ENCODE assay signal across 33 cellular contexts in genomic region chr6:137678451-137678850, GRCh38.
DNase-seq lines count a peak whose midpoint lies in the region; ATAC-seq, FAIRE-seq and TF ChIP-seq lines count a peak whose summit lies in the region.
"Had no signal": no experiment of that assay in that cellular context is flagged by ENCODE, and none has a peak within 500 bp of the region (broad histone marks: within the 10 kb centered on the region; RNA-seq: fewer than 3 reads in every experiment).

No MANE protein-coding gene starts in this region.

- peaks cover 10% of the 10 kb centered on the region for H3K4me1 Mint-ChIP-seq in MCF 10A (ENCODE audit: insufficient read depth, unreplicated experiment)
- peaks cover 50% of the 10 kb centered on the region for H3K4me1 Mint-ChIP-seq in T-helper 2 cell treated with Interferon-gamma antibody and Interleukin-4, amounts not matched to agents 5 μg/mL and 100 μg/mL, for 36 hours (ENCODE audit: low read depth)
- H3K4me1 Mint-ChIP-seq: GM23338, nephron progenitor cell had no signal

- 44% methylated on average over 2 of the region's 2 CpGs for WGBS in mammary epithelial cell (ENCODE audit: low coverage, missing lambda C conversion rate)

- no peaks in the 10 kb centered on the region for H3K27me3 ChIP-seq in mammary epithelial cell (ENCODE audit: insufficient read depth, low read length)
- no peaks in the 10 kb centered on the region for H3K27me3 ChIP-seq in keratinocyte (ENCODE audit: control insufficient read depth, extremely low read depth, insufficient read depth, low read length)
- H3K27me3 ChIP-seq: esophagus muscularis mucosa, ovary, SJSA1, stomach, thyroid gland, vagina had no signal

- dilution Hi-C loops in mammary epithelial cell (cut with HindIII; ENCODE audit: low sequenced_read_pairs) = no loop called here
- dilution Hi-C loops in keratinocyte (cut with MboI; ENCODE audit: extremely low pct_ligation_motif_present, low sequenced_read_pairs) = no loop called here

- in situ Hi-C loops in mammary epithelial cell (cut with MboI; ENCODE audit: low sequenced_read_pairs in 2 of 2) = no loop called here

- no peaks in the 10 kb centered on the region for H3K4me1 ChIP-seq in mammary epithelial cell (ENCODE audit: insufficient read depth, low read length)
- no peaks in the 10 kb centered on the region for H3K4me1 ChIP-seq in keratinocyte (ENCODE audit: control insufficient read depth, extremely low read depth, insufficient read depth, low read length)
- H3K4me1 ChIP-seq: esophagus muscularis mucosa, stomach, thyroid gland, vagina had no signal

- no peak overlapping the region for H3K9ac ChIP-seq in mammary epithelial cell (ENCODE audit: insufficient read depth, low read length)
- H3K9ac ChIP-seq in keratinocyte (ENCODE audit: control insufficient read depth, extremely low read depth, insufficient read depth, low read length) = no peak overlapping the region
- H3K9ac ChIP-seq: KMS-11 had no signal

- H4K20me1 ChIP-seq in mammary epithelial cell (ENCODE audit: insufficient read depth, low read length) (no peaks in the 10 kb centered on the region), keratinocyte (ENCODE audit: control insufficient read depth, extremely low read depth, insufficient read depth, low read length) (no peaks in the 10 kb centered on the region)

- H3K4me2 ChIP-seq in mammary epithelial cell (ENCODE audit: insufficient read depth, low read depth, low read length) (peak overlapping the region; percentile 44), keratinocyte (ENCODE audit: control insufficient read depth, extremely low read depth, insufficient read depth, low read depth, low read length) (peak overlapping the region; percentile 5)
- H3K4me2 ChIP-seq: GM23338, KMS-11 had no signal

- no peaks in the 10 kb centered on the region for H3K9me3 ChIP-seq in mammary epithelial cell (replicated peaks; ENCODE audit: insufficient read depth, low read length)
- no peaks in the 10 kb centered on the region for H3K9me3 ChIP-seq in keratinocyte (ENCODE audit: control insufficient read depth, low read depth, low read length)
- H3K9me3 ChIP-seq: esophagus muscularis mucosa, mucosa of descending colon, ovary, SJSA1, stomach, thyroid gland, vagina had no signal

- DNase-seq in activated CD4-positive, CD25-positive, alpha-beta regulatory T cell (lab: John Stamatoyannopoulos, UW) = no peak
- DNase-seq in mammary epithelial cell (no peak), MCF 10A (ENCODE audit: unreplicated experiment) (no peak), keratinocyte (ENCODE audit: low read depth, low spot score) (no peak), dedifferentiated amniotic fluid mesenchymal stem cell (ENCODE audit: extremely low spot score) (no peak), Ammon's horn (ENCODE audit: low spot score) (no peak)
- peak; percentile 56 for DNase-seq in T-helper 2 cell treated with Interferon-gamma antibody and Interleukin-4, amounts not matched to agents 5 μg/mL and 100 μg/mL, for 36 hours (ENCODE audit: low spot score)
- DNase-seq: activated CD4-positive, CD25-positive, alpha-beta regulatory T cell treated with anti-CD3 and anti-CD28 coated beads, Interleukin-2, amount 50 U/mL, for 72 hours; activated naive CD8-positive, alpha-beta T cell treated with anti-CD3 and anti-CD28 coated beads, Interleukin-2, amount 10 ng/mL, durations not matched to agents 7 days and 5 days; CD4-positive, alpha-beta memory T cell; dermis blood vessel endothelial cell; foreskin melanocyte; HFFc6; mucosa of descending colon; NCI-H1417 treated with DMSO at 0.1 percent for 48 hours; NCI-H2081 treated with DMSO at 0.1 percent for 48 hours; NCI-H446; NCI-H774; nephron progenitor cell; ovary; RPMI8226; stomach; thyroid gland had no signal

- FAIRE-seq in keratinocyte (lab: Jason Lieb, UNC) = no peak
- FAIRE-seq: astrocyte, TTC549 had no signal

- intact Hi-C loops in mammary epithelial cell (cut with micrococcal nuclease) (no loop called here), MCF 10A (cut with micrococcal nuclease) (no loop called here)

- H2AFZ ChIP-seq in mammary epithelial cell (ENCODE audit: low read depth, low read length) = peak overlapping the region; percentile 41
- peak overlapping the region; percentile 22 for H2AFZ ChIP-seq in keratinocyte (ENCODE audit: control insufficient read depth, low read length)
- H2AFZ ChIP-seq: GM23338 had no signal

- H3K9me1 ChIP-seq in keratinocyte (ENCODE audit: control insufficient read depth, extremely low read depth, insufficient read depth, low read length) = no peaks in the 10 kb centered on the region

- H3K27ac Mint-ChIP-seq in MCF 10A (ENCODE audit: low read depth, unreplicated experiment) = no peak overlapping the region
- peak overlapping the region; percentile 69 for H3K27ac Mint-ChIP-seq in T-helper 2 cell treated with Interferon-gamma antibody and Interleukin-4, amounts not matched to agents 5 μg/mL and 100 μg/mL, for 36 hours
- H3K27ac Mint-ChIP-seq: activated naive CD8-positive, alpha-beta T cell treated with anti-CD3 and anti-CD28 coated beads, Interleukin-2, amount 10 ng/mL, durations not matched to agents 7 days and 5 days; GM23338; HFFc6; nephron progenitor cell had no signal

- POLR2A ChIA-PET in MCF 10A (lab: Yijun Ruan, JAX) = no interaction called here

- H3K36me3 ChIP-seq in mammary epithelial cell (ENCODE audit: insufficient read depth, low read length) = no peaks in the 10 kb centered on the region
- H3K36me3 ChIP-seq in keratinocyte (ENCODE audit: control insufficient read depth in 2 of 2, extremely low read depth in 1 of 2, insufficient read depth in 2 of 2, low read length in 2 of 2) = no peaks in the 10 kb centered on the region
- H3K36me3 ChIP-seq: esophagus muscularis mucosa, ovary, SJSA1, stomach, thyroid gland, vagina had no signal

- no peaks in the 10 kb centered on the region for H3K27me3 Mint-ChIP-seq in MCF 10A (ENCODE audit: insufficient read depth, unreplicated experiment)
- peaks cover 4% of the 10 kb centered on the region for H3K27me3 Mint-ChIP-seq in T-helper 2 cell treated with Interferon-gamma antibody and Interleukin-4, amounts not matched to agents 5 μg/mL and 100 μg/mL, for 36 hours (ENCODE audit: low read depth)

- ATAC-seq in activated CD4-positive, CD25-positive, alpha-beta regulatory T cell treated with anti-CD3 and anti-CD28 coated beads, Interleukin-2, amount 50 U/mL, for 24 hours = peak; percentile 37 to 42
- ATAC-seq: GM23338, mucosa of descending colon had no signal

- BruUV-seq in mammary epithelial cell (replicated peaks; lab: Mats Ljungman, UMichigan) (no TSS peak), MCF 10A (replicated peaks; lab: Mats Ljungman, UMichigan) (no TSS peak)

- H3K4me3 Mint-ChIP-seq in MCF 10A (ENCODE audit: unreplicated experiment) = no peak overlapping the region
- peak overlapping the region; percentile 58 for H3K4me3 Mint-ChIP-seq in T-helper 2 cell treated with Interferon-gamma antibody and Interleukin-4, amounts not matched to agents 5 μg/mL and 100 μg/mL, for 36 hours
- H3K4me3 Mint-ChIP-seq: activated naive CD8-positive, alpha-beta T cell treated with anti-CD3 and anti-CD28 coated beads, Interleukin-2, amount 10 ng/mL, durations not matched to agents 7 days and 5 days; CD4-positive, alpha-beta memory T cell; GM23338; HFFc6; nephron progenitor cell had no signal

- H3K4me3 ChIP-seq in mammary epithelial cell (replicated peaks in 1 of 3; ENCODE audit: insufficient read depth in 1 of 3, low read depth in 2 of 3, low read length in 3 of 3) (no peak overlapping the region), keratinocyte (ENCODE audit: control insufficient read depth in 2 of 3, extremely low read depth in 1 of 3, insufficient read depth in 2 of 3, low read depth in 1 of 3, low read length in 3 of 3) (no peak overlapping the region)
- H3K4me3 ChIP-seq: esophagus muscularis mucosa, GM23338, lung, mucosa of descending colon, ovary, SJSA1, stomach, thyroid gland, vagina had no signal

- H3K27ac ChIP-seq in mammary epithelial cell (ENCODE audit: insufficient read depth, low read depth, low read length) (no peak overlapping the region), keratinocyte (ENCODE audit: control insufficient read depth, insufficient read depth, low read length) (no peak overlapping the region)
- H3K27ac ChIP-seq: 22Rv1, esophagus muscularis mucosa, KMS-11, ovary, SJSA1, stomach, thyroid gland, vagina had no signal

- TF ChIP-seq CTCF in mammary epithelial cell (conservative IDR thresholded peaks at IDR 0.05 in 1 of 2, IDR thresholded peaks at IDR 0.05 in 1 of 2; ENCODE audit: extremely low read depth in 1 of 2, insufficient read depth in 1 of 2, low read depth in 1 of 2, low read length in 2 of 2) (no peak), MCF 10A (IDR thresholded peaks at IDR 0.05; ENCODE audit: unreplicated experiment) (no peak), keratinocyte (optimal IDR thresholded peaks at IDR 0.05 in 1 of 3, IDR thresholded peaks at IDR 0.05 in 1 of 3, conservative IDR thresholded peaks at IDR 0.05 in 1 of 3; ENCODE audit: extremely low read depth in 1 of 3, insufficient read depth in 2 of 3, low read length in 3 of 3) (no peak)

- H3K9me3 Mint-ChIP-seq in MCF 10A (ENCODE audit: unreplicated experiment) = no peaks in the 10 kb centered on the region
- H3K9me3 Mint-ChIP-seq in T-helper 2 cell treated with Interferon-gamma antibody and Interleukin-4, amounts not matched to agents 5 μg/mL and 100 μg/mL, for 36 hours = peaks cover 10% of the 10 kb centered on the region
- H3K9me3 Mint-ChIP-seq: activated naive CD8-positive, alpha-beta T cell treated with anti-CD3 and anti-CD28 coated beads, Interleukin-2, amount 10 ng/mL, durations not matched to agents 7 days and 5 days; HFFc6 had no signal

- H3K79me2 ChIP-seq in mammary epithelial cell (ENCODE audit: insufficient read depth, low read length) (no peaks in the 10 kb centered on the region), keratinocyte (ENCODE audit: control insufficient read depth, insufficient read depth, low read length) (no peaks in the 10 kb centered on the region)

- no peaks in the 10 kb centered on the region for H3K36me3 Mint-ChIP-seq in MCF 10A (ENCODE audit: insufficient read depth, unreplicated experiment)
- peaks cover 11% of the 10 kb centered on the region for H3K36me3 Mint-ChIP-seq in T-helper 2 cell treated with Interferon-gamma antibody and Interleukin-4, amounts not matched to agents 5 μg/mL and 100 μg/mL, for 36 hours (ENCODE audit: low read depth)
- H3K36me3 Mint-ChIP-seq: CD4-positive, alpha-beta memory T cell had no signal

- CTCF ChIA-PET in mammary epithelial cell (lab: Charles Lee; ENCODE audit: low non-redundant PET) (no interaction called here), MCF 10A (lab: Yijun Ruan, JAX) (no interaction called here)
